23 cellular contexts compared by ENCODE assay signal in genomic region chr5:143183989-143184388, GRCh38.
A peak's percentile ranks its signal among the peaks of the same experiment; 100 is the strongest.
DNase-seq lines count a peak whose midpoint lies in the region; ATAC-seq, FAIRE-seq and TF ChIP-seq lines count a peak whose summit lies in the region.
"Had no signal": no experiment of that assay in that cellular context is flagged by ENCODE, and none has a peak within 500 bp of the region (broad histone marks: within the 10 kb centered on the region; RNA-seq: fewer than 3 reads in every experiment).

No MANE protein-coding gene starts in this region.

- DNase-seq in activated CD4-positive, alpha-beta memory T cell treated with anti-CD3 and anti-CD28 coated beads for 36 hours: no peak
- no peak for DNase-seq in activated CD4-positive, alpha-beta memory T cell treated with anti-CD3 and anti-CD28 coated beads, Interleukin-2, amount 10 ng/mL, durations not matched to agents 7 days and 5 days
- DNase-seq in Karpas-422: no peak
- DNase-seq in GM12878 (ENCODE audit: low read depth, low spot score): no peak
- no peak for DNase-seq in osteoblast (ENCODE audit: insufficient read length, low spot score, missing footprints)
- no peak for DNase-seq in stimulated activated naive CD4-positive, alpha-beta T cell (lab: John Stamatoyannopoulos, UW)
- DNase-seq in NCI-H187 (lab: John Stamatoyannopoulos, UW): no peak
- DNase-seq: ACHN; activated B cell treated with CpG ODN at 0.5 μM for 24 hours; activated naive CD4-positive, alpha-beta T cell; cortex of kidney; foreskin melanocyte; midbrain; NCI-H1694 treated with DMSO at 0.1 percent for 48 hours; NCI-H345; spleen; trophoblast cell had no signal

- H3K9me3 ChIP-seq in Karpas-422 (ENCODE audit: low read length): no peaks in the 10 kb centered on the region
- no peaks in the 10 kb centered on the region for H3K9me3 ChIP-seq in GM12878 (replicated peaks; ENCODE audit: control insufficient read depth, insufficient read depth, low read length)
- no peaks in the 10 kb centered on the region for H3K9me3 ChIP-seq in osteoblast (ENCODE audit: low read depth, low read length)

- TF ChIP-seq EP300 in GM12878 (IDR thresholded peaks at IDR 0.05; ENCODE audit: borderline replicate concordance in 1 of 2, control insufficient read depth in 1 of 2, low read depth in 2 of 2, low read length in 2 of 2): no peak

- FAIRE-seq in GM12878 (lab: Jason Lieb, UNC): no peak

- no peaks in the 10 kb centered on the region for H3K9me2 ChIP-seq in Karpas-422 (replicated peaks; ENCODE audit: insufficient read depth, low read length)

- TF ChIP-seq CTCF in GM12878 (IDR thresholded peaks at IDR 0.05 in 2 of 3, conservative IDR thresholded peaks at IDR 0.05 in 1 of 3; ENCODE audit: control insufficient read depth in 2 of 3, extremely low read depth in 1 of 3, insufficient read depth in 1 of 3, low read depth in 3 of 3, low read length in 3 of 3): no peak
- no peak for TF ChIP-seq CTCF in osteoblast (IDR thresholded peaks at IDR 0.05; ENCODE audit: extremely low read depth, low read depth, low read length)

- in situ Hi-C loops in GM12878 (cut with MboI): no loop called here

- CTCF ChIA-PET in activated CD4-positive, alpha-beta memory T cell treated with anti-CD3 and anti-CD28 coated beads for 36 hours (lab: Charles Lee): interaction anchor here (0.7 to 1.9 kb wide), 4 partner anchors 24 to 220 kb away, joined by 3 to 13 read pairs (median 5); partner anchors contain the start of gene NR3C1
- CTCF ChIA-PET in activated CD4-positive, alpha-beta memory T cell treated with anti-CD3 and anti-CD28 coated beads, Interleukin-2, amount 10 ng/mL, durations not matched to agents 7 days and 5 days (lab: Charles Lee): interaction anchor here (1.1 kb wide), 1 partner anchor 640 kb away, joined by 3 read pairs; no protein-coding TSS in a partner anchor
- CTCF ChIA-PET in GM12878 (lab: Yijun Ruan, JAX): interaction anchor here (0.8 to 8.7 kb wide), 12 partner anchors 13 to 219 kb away, joined by 3 to 82 read pairs (median 4); partner anchors contain the start of gene NR3C1

- no peaks in the 10 kb centered on the region for H3K9me3 Mint-ChIP-seq in activated CD4-positive, alpha-beta memory T cell treated with anti-CD3 and anti-CD28 coated beads for 36 hours
- H3K9me3 Mint-ChIP-seq in activated CD4-positive, alpha-beta memory T cell treated with anti-CD3 and anti-CD28 coated beads, Interleukin-2, amount 10 ng/mL, durations not matched to agents 7 days and 5 days: peaks cover 6% of the 10 kb centered on the region
- H3K9me3 Mint-ChIP-seq: activated B cell treated with CpG ODN at 0.5 μM for 24 hours; CD8-positive, alpha-beta T cell; neural progenitor cell had no signal

- no peaks in the 10 kb centered on the region for H3K27me3 Mint-ChIP-seq in activated CD4-positive, alpha-beta memory T cell treated with anti-CD3 and anti-CD28 coated beads for 36 hours
- no peaks in the 10 kb centered on the region for H3K27me3 Mint-ChIP-seq in activated CD4-positive, alpha-beta memory T cell treated with anti-CD3 and anti-CD28 coated beads, Interleukin-2, amount 10 ng/mL, durations not matched to agents 7 days and 5 days
- H3K27me3 Mint-ChIP-seq: activated B cell treated with CpG ODN at 0.5 μM for 24 hours; activated CD8-positive, alpha-beta memory T cell treated with anti-CD3 and anti-CD28 coated beads, Interleukin-2, amount 10 ng/mL, durations not matched to agents 7 days and 5 days; brain had no signal

- H3K27ac Mint-ChIP-seq in activated CD4-positive, alpha-beta memory T cell treated with anti-CD3 and anti-CD28 coated beads for 36 hours: peak overlapping the region; percentile 90
- H3K27ac Mint-ChIP-seq in activated CD4-positive, alpha-beta memory T cell treated with anti-CD3 and anti-CD28 coated beads, Interleukin-2, amount 10 ng/mL, durations not matched to agents 7 days and 5 days: no peak overlapping the region
- H3K27ac Mint-ChIP-seq: activated B cell treated with CpG ODN at 0.5 μM for 24 hours, neural progenitor cell had no signal

- H3K27me3 ChIP-seq in Karpas-422 (ENCODE audit: low read length) (no peaks in the 10 kb centered on the region), GM12878 (replicated peaks in 1 of 2; ENCODE audit: control insufficient read depth in 2 of 2, insufficient read depth in 2 of 2, low read length in 1 of 2) (no peaks in the 10 kb centered on the region), osteoblast (ENCODE audit: insufficient read depth, low read length) (no peaks in the 10 kb centered on the region)
- H3K27me3 ChIP-seq: neural progenitor cell, spleen had no signal

- 95% methylated on average over 1 of the region's 1 CpG for WGBS in GM12878 (ENCODE audit: insufficient coverage, insufficient replicate concordance, low lambda C conversion rate, missing lambda C conversion rate)

- POLR2A ChIA-PET in activated CD4-positive, alpha-beta memory T cell treated with anti-CD3 and anti-CD28 coated beads for 36 hours (lab: Charles Lee): interaction anchor here (0.7 to 1.8 kb wide), 4 partner anchors 24 to 220 kb away, joined by 3 to 4 read pairs (median 4); partner anchors contain the start of gene NR3C1
- POLR2A ChIA-PET in activated CD4-positive, alpha-beta memory T cell treated with anti-CD3 and anti-CD28 coated beads, Interleukin-2, amount 10 ng/mL, durations not matched to agents 7 days and 5 days (lab: Charles Lee): interaction anchor here (1.4 kb wide), 1 partner anchor 217 kb away, joined by 3 read pairs; no protein-coding TSS in a partner anchor
- POLR2A ChIA-PET in GM12878 (lab: Charles Lee): interaction anchor here (0.7 to 5.8 kb wide), 15 partner anchors 9 to 164 kb away, joined by 3 to 60 read pairs (median 6); no protein-coding TSS in a partner anchor

- H3K9ac ChIP-seq in Karpas-422 (ENCODE audit: low read length) (peak overlapping the region; percentile 31; the same call in 1 of the 2 replicates), GM12878 (ENCODE audit: control insufficient read depth, insufficient read depth, low read length) (peak overlapping the region; percentile 13)
- H3K9ac ChIP-seq: neural progenitor cell had no signal

- no peak for TF ChIP-seq POLR2A in GM12878 (IDR thresholded peaks at IDR 0.05; ENCODE audit: low read depth, low read length)

- SMC1A ChIA-PET in GM12878 (lab: Charles Lee; ENCODE audit: uncharacterized antibody, unreplicated experiment): interaction anchor here (0.5 to 12.3 kb wide), 19 partner anchors 8 to 209 kb away, joined by 3 to 193 read pairs (median 11); no protein-coding TSS in a partner anchor

- BruUV-seq in GM12878 (replicated peaks; lab: Mats Ljungman, UMichigan): no TSS peak

- H3K4me1 ChIP-seq in Karpas-422 (ENCODE audit: low read length) (peaks cover 96% of the 10 kb centered on the region), GM12878 (ENCODE audit: control insufficient read depth, insufficient read depth, low read length) (peaks cover 61% of the 10 kb centered on the region), osteoblast (ENCODE audit: insufficient read depth, low read length) (peaks cover 20% of the 10 kb centered on the region)
- H3K4me1 ChIP-seq: neural progenitor cell had no signal

- peaks cover 51% of the 10 kb centered on the region for H3K79me2 ChIP-seq in Karpas-422 (ENCODE audit: low read length)
- H3K79me2 ChIP-seq in GM12878 (ENCODE audit: control insufficient read depth, insufficient read depth, low read length): no peaks in the 10 kb centered on the region; the same call in 1 of the 2 replicates
- no peaks in the 10 kb centered on the region for H3K79me2 ChIP-seq in osteoblast (ENCODE audit: insufficient read depth, low read length)

- TF ChIP-seq RAD21 in GM12878 (IDR thresholded peaks at IDR 0.05; ENCODE audit: insufficient read depth, low read depth, low read length): no peak

- RAD21 ChIA-PET in GM12878 (lab: Charles Lee; ENCODE audit: unreplicated experiment): interaction anchor here (1.1 to 10.8 kb wide), 19 partner anchors 10 to 217 kb away, joined by 3 to 227 read pairs (median 15); no protein-coding TSS in a partner anchor

- ATAC-seq in GM12878 (no peak), GM21423 (IDR thresholded peaks at IDR 0.05; ENCODE audit: unreplicated experiment) (no peak)
- ATAC-seq: CD8-positive, alpha-beta T cell had no signal

- peak overlapping the region; percentile 11; the same call in 1 of the 2 replicates for H2AFZ ChIP-seq in Karpas-422 (ENCODE audit: low read length)
- H2AFZ ChIP-seq in GM12878 (ENCODE audit: control insufficient read depth, low read depth, low read length): peak overlapping the region; percentile 81
- H2AFZ ChIP-seq in osteoblast (ENCODE audit: low read length): no peak overlapping the region
- H2AFZ ChIP-seq: neural progenitor cell had no signal

- H4K20me1 ChIP-seq in Karpas-422 (ENCODE audit: insufficient read depth, low read depth, low read length): no peaks in the 10 kb centered on the region
- H4K20me1 ChIP-seq in GM12878 (ENCODE audit: control insufficient read depth, insufficient read depth): no peaks in the 10 kb centered on the region
- no peaks in the 10 kb centered on the region for H4K20me1 ChIP-seq in osteoblast (ENCODE audit: insufficient read depth, low read length)

- peak overlapping the region; percentile 79 for H3K27ac ChIP-seq in Karpas-422 (ENCODE audit: low read length)
- H3K27ac ChIP-seq in GM12878 (ENCODE audit: control insufficient read depth, insufficient read depth): peak overlapping the region; percentile 90
- peak overlapping the region; percentile 75 for H3K27ac ChIP-seq in osteoblast (ENCODE audit: low read depth, low read length)
- H3K27ac ChIP-seq: epithelial cell of prostate, neural progenitor cell had no signal

- no peak overlapping the region for H3K4me3 Mint-ChIP-seq in activated CD4-positive, alpha-beta memory T cell treated with anti-CD3 and anti-CD28 coated beads for 36 hours
- no peak overlapping the region for H3K4me3 Mint-ChIP-seq in activated CD4-positive, alpha-beta memory T cell treated with anti-CD3 and anti-CD28 coated beads, Interleukin-2, amount 10 ng/mL, durations not matched to agents 7 days and 5 days
- H3K4me3 Mint-ChIP-seq: activated B cell treated with CpG ODN at 0.5 μM for 24 hours; brain; CD8-positive, alpha-beta T cell; neural progenitor cell had no signal

- intact Hi-C loops in activated CD4-positive, alpha-beta memory T cell treated with anti-CD3 and anti-CD28 coated beads for 36 hours (cut with micrococcal nuclease): loop anchor here (1.0 to 10.0 kb wide), 13 partner anchors 13 to 1001 kb away; no protein-coding TSS in a partner anchor
- intact Hi-C loops in GM12878 (cut with micrococcal nuclease; ENCODE audit: unreplicated experiment): loop anchor here (1.0 kb wide), 2 partner anchors 22 to 46 kb away; no protein-coding TSS in a partner anchor

- H3K4me1 Mint-ChIP-seq in activated CD4-positive, alpha-beta memory T cell treated with anti-CD3 and anti-CD28 coated beads for 36 hours (ENCODE audit: low read depth): peaks cover 65% of the 10 kb centered on the region
- peaks cover 51% of the 10 kb centered on the region for H3K4me1 Mint-ChIP-seq in activated CD4-positive, alpha-beta memory T cell treated with anti-CD3 and anti-CD28 coated beads, Interleukin-2, amount 10 ng/mL, durations not matched to agents 7 days and 5 days

- H3K4me2 ChIP-seq in Karpas-422 (ENCODE audit: low read depth, low read length, poor library complexity, severe bottlenecking): peak overlapping the region; percentile 15
- H3K4me2 ChIP-seq in GM12878 (ENCODE audit: control insufficient read depth, insufficient read depth): 0 out of 2 replicates have a peak overlapping the region, but pooled peaks have one; percentile 67
- no peak overlapping the region for H3K4me2 ChIP-seq in osteoblast (ENCODE audit: insufficient read depth, low read length)
- H3K4me2 ChIP-seq: neural progenitor cell had no signal

- H3K36me3 ChIP-seq in Karpas-422 (ENCODE audit: insufficient read depth, low read length): peaks cover 24% of the 10 kb centered on the region; the same call in 1 of the 2 replicates
- H3K36me3 ChIP-seq in GM12878 (ENCODE audit: control insufficient read depth in 2 of 2, insufficient read depth in 2 of 2, low read length in 1 of 2): peaks cover 0 to 3% of the 10 kb centered on the region in 2 experiments; a peak in 1 of 4 replicates
- H3K36me3 ChIP-seq in osteoblast (ENCODE audit: insufficient read depth, low read length): no peaks in the 10 kb centered on the region
- H3K36me3 ChIP-seq: neural progenitor cell had no signal

- H3K4me3 ChIP-seq in Karpas-422 (ENCODE audit: low read length): no peak overlapping the region
- no peak overlapping the region for H3K4me3 ChIP-seq in GM12878
- H3K4me3 ChIP-seq in osteoblast (ENCODE audit: insufficient read depth, low read length): no peak overlapping the region
- H3K4me3 ChIP-seq: neural progenitor cell, spleen had no signal

- H3K36me3 Mint-ChIP-seq in activated CD4-positive, alpha-beta memory T cell treated with anti-CD3 and anti-CD28 coated beads for 36 hours: no peaks in the 10 kb centered on the region
- H3K36me3 Mint-ChIP-seq in activated CD4-positive, alpha-beta memory T cell treated with anti-CD3 and anti-CD28 coated beads, Interleukin-2, amount 10 ng/mL, durations not matched to agents 7 days and 5 days (ENCODE audit: low read depth): peaks cover 11% of the 10 kb centered on the region
- H3K36me3 Mint-ChIP-seq: brain, neural progenitor cell had no signal
